In genomic region chr1:242523282-242523967, GRCh38 we compare ENCODE assay signal across 8 cellular contexts. TPM values are rescaled to one million over a fixed set of nuclear protein-coding genes. Genes with fewer than 3 reads are reported as not detected.
DNase-seq lines count a peak whose midpoint lies in the region; ATAC-seq lines count a peak whose summit lies in the region.

No MANE protein-coding gene starts in this region.

- H3K36me3 Mint-ChIP-seq in activated T-cell treated with anti-CD3 and anti-CD28 coated beads, Interleukin-2, amount 50 U/mL, for 72 hours (ENCODE audit: insufficient read depth in 2 of 2) = peaks cover 0 to 3% of the 10 kb centered on the region in 2 donors

- peak overlapping the region; percentile 55 to 71 for H3K4me3 Mint-ChIP-seq in activated T-cell treated with anti-CD3 and anti-CD28 coated beads, Interleukin-2, amount 50 U/mL, for 72 hours
- peak overlapping the region in 1 of 2 donors; percentile 57 for H3K4me3 Mint-ChIP-seq in stimulated activated naive CD8-positive, alpha-beta T cell treated with anti-CD3 and anti-CD28 coated beads, Interleukin-15, amount 100 ng/mL, for 72 hours

- H3K9me3 Mint-ChIP-seq in activated T-cell treated with anti-CD3 and anti-CD28 coated beads, Interleukin-2, amount 50 U/mL, for 72 hours = no peaks in the 10 kb centered on the region
- H3K9me3 Mint-ChIP-seq in stimulated activated naive CD8-positive, alpha-beta T cell treated with anti-CD3 and anti-CD28 coated beads, Interleukin-15, amount 100 ng/mL, for 72 hours = no peaks in the 10 kb centered on the region

- peaks cover 14% of the 10 kb centered on the region for H3K4me1 Mint-ChIP-seq in activated T-cell treated with anti-CD3 and anti-CD28 coated beads, Interleukin-2, amount 50 U/mL, for 72 hours (ENCODE audit: low read depth)
- peaks cover 16% of the 10 kb centered on the region for H3K4me1 Mint-ChIP-seq in stimulated activated naive CD8-positive, alpha-beta T cell treated with anti-CD3 and anti-CD28 coated beads, Interleukin-15, amount 100 ng/mL, for 72 hours

- ATAC-seq in activated T-cell treated with anti-CD3 and anti-CD28 coated beads, Interleukin-2, amount 50 U/mL, for 72 hours (replicated peaks in 1 of 2) = no peak
- ATAC-seq in stimulated activated naive CD8-positive, alpha-beta T cell treated with anti-CD3 and anti-CD28 coated beads, Interleukin-15, amount 100 ng/mL, for 72 hours = peak; percentile 10

- DNase-seq in DMS 273 (lab: John Stamatoyannopoulos, UW; ENCODE audit: unreplicated experiment) (peak; percentile 26), DMS 273 treated with DMSO at 0.1 percent for 48 hours (lab: John Stamatoyannopoulos, UW) (no peak), inferior parietal cortex (ENCODE audit: extremely low spot score) (peak; percentile 29), SW480 (ENCODE audit: low spot score) (no peak), NCI-H526 treated with DMSO at 0.1 percent for 48 hours (lab: John Stamatoyannopoulos, UW) (no peak), GDM1 (lab: John Stamatoyannopoulos, UW) (no peak)
- DNase-seq in activated T-cell treated with anti-CD3 and anti-CD28 coated beads, Interleukin-2, amount 50 U/mL, for 72 hours = no peak
- DNase-seq in stimulated activated naive CD8-positive, alpha-beta T cell treated with anti-CD3 and anti-CD28 coated beads, Interleukin-15, amount 100 ng/mL, for 72 hours = peak in 1 of 2 donors; percentile 1

- H3K27ac Mint-ChIP-seq in activated T-cell treated with anti-CD3 and anti-CD28 coated beads, Interleukin-2, amount 50 U/mL, for 72 hours = no peak overlapping the region
- H3K27ac Mint-ChIP-seq in stimulated activated naive CD8-positive, alpha-beta T cell treated with anti-CD3 and anti-CD28 coated beads, Interleukin-15, amount 100 ng/mL, for 72 hours = peak overlapping the region in 1 of 2 donors; percentile 27

- H3K27me3 Mint-ChIP-seq in activated T-cell treated with anti-CD3 and anti-CD28 coated beads, Interleukin-2, amount 50 U/mL, for 72 hours (ENCODE audit: low read depth) = peaks cover 69% of the 10 kb centered on the region
- H3K27me3 Mint-ChIP-seq in stimulated activated naive CD8-positive, alpha-beta T cell treated with anti-CD3 and anti-CD28 coated beads, Interleukin-15, amount 100 ng/mL, for 72 hours = peaks cover 58% of the 10 kb centered on the region

RNA-seq across cellular contexts. Expression of gene PLD5, which starts 1.1 kb away (rescaled TPM):
- not detected for total RNA-seq in activated T-cell treated with anti-CD3 and anti-CD28 coated beads, Interleukin-2, amount 50 U/mL, for 72 hours

Comparison
In these comparisons a context has a peak if more than half of its experiments do, and no peak if none do; other contexts are left out.
1. DNase-seq: peak in DMS 273 (single experiment) and inferior parietal cortex (single experiment); none in DMS 273 treated with DMSO at 0.1 percent for 48 hours (single experiment), activated T-cell treated with anti-CD3 and anti-CD28 coated beads, Interleukin-2, amount 50 U/mL, for 72 hours (0 of 2), SW480 (single experiment), NCI-H526 treated with DMSO at 0.1 percent for 48 hours (single experiment) and GDM1 (single experiment).